ENCODE assay signal across 2 cellular contexts in the genomic region with DNA sequence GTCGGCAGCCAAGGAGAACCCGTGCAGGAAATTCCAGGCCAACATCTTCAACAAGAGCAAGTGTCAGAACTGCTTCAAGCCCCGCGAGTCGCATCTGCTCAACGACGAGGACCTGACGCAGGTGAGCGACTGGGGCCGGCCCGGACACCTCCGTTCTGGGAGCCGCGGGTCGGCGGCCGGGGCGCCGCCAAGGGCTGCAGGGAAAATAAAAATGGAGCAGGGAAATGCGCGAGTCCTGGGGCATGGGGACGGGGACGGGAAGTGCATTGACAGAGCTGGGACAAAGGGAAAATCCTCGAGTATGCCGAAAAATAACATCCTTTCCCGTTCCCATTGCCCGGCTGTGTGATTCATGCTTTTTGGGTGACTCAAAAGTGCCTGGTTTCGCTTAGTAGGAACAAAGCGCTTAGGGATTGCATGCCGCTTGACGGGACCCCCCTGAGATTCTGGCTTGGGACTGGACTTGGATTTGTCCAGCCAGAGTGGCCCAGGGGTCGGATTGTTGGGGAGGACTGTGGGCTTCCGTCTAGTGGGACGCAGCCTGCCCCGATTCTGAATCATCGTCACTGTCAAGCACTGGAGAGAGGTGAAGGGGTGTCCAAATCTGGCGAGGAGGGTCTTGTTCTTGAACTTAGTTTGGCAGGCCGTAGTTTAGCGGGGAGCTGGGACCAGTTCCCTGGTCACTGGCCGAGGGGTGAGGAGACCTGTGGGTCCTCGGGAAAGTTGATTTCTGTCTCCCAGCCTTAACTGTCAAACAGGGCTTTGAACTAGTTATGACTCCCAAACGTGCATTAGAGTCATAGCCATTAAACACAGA.
TF ChIP-seq lines count a peak whose summit lies in the region.

No MANE protein-coding gene starts in this region.

TF ChIP-seq in GM23338, 12 proteins besides CTCF, POLR2A, EP300 and RAD21 (continued from another document):
- TF ChIP-seq ETS1 (IDR thresholded peaks at IDR 0.05) = no peak
- TF ChIP-seq EZH2 (IDR thresholded peaks at IDR 0.05; ENCODE audit: low read depth, unreplicated experiment) = no peak
- TF ChIP-seq POLR2AphosphoS5 (IDR thresholded peaks at IDR 0.05; ENCODE audit: low read depth) = no peak
- no peak for TF ChIP-seq ZNF114 (CRISPR knock-in tag; IDR thresholded peaks at IDR 0.05)
- no peak for TF ChIP-seq REST (IDR thresholded peaks at IDR 0.05; ENCODE audit: unreplicated experiment)
- TF ChIP-seq NANOG (IDR thresholded peaks at IDR 0.05; ENCODE audit: borderline replicate concordance) = no peak

TF ChIP-seq in HepG2, 621 proteins besides CTCF, POLR2A, EP300 and RAD21 (continued from another document):
- TF ChIP-seq, protein P1, sequence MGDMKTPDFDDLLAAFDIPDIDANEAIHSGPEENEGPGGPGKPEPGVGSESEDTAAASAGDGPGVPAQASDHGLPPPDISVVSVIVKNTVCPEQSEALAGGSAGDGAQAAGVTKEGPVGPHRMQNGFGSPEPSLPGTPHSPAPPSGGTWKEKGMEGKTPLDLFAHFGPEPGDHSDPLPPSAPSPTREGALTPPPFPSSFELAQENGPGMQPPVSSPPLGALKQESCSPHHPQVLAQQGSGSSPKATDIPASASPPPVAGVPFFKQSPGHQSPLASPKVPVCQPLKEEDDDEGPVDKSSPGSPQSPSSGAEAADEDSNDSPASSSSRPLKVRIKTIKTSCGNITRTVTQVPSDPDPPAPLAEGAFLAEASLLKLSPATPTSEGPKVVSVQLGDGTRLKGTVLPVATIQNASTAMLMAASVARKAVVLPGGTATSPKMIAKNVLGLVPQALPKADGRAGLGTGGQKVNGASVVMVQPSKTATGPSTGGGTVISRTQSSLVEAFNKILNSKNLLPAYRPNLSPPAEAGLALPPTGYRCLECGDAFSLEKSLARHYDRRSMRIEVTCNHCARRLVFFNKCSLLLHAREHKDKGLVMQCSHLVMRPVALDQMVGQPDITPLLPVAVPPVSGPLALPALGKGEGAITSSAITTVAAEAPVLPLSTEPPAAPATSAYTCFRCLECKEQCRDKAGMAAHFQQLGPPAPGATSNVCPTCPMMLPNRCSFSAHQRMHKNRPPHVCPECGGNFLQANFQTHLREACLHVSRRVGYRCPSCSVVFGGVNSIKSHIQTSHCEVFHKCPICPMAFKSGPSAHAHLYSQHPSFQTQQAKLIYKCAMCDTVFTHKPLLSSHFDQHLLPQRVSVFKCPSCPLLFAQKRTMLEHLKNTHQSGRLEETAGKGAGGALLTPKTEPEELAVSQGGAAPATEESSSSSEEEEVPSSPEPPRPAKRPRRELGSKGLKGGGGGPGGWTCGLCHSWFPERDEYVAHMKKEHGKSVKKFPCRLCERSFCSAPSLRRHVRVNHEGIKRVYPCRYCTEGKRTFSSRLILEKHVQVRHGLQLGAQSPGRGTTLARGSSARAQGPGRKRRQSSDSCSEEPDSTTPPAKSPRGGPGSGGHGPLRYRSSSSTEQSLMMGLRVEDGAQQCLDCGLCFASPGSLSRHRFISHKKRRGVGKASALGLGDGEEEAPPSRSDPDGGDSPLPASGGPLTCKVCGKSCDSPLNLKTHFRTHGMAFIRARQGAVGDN (CRISPR knock-in tag; IDR thresholded peaks at IDR 0.05) = peak; percentile 33; the same call in 1 of the 2 replicates
- TF ChIP-seq ZNF256 (CRISPR knock-in tag; conservative IDR thresholded peaks at IDR 0.05) = no peak
- TF ChIP-seq ZNF280B (CRISPR knock-in tag; IDR thresholded peaks at IDR 0.05; ENCODE audit: borderline replicate concordance) = no peak; the same call in 1 of the 2 replicates
- peak; percentile 34; the same call in 1 of the 2 replicates for TF ChIP-seq KDM5B (CRISPR knock-in tag; IDR thresholded peaks at IDR 0.05; ENCODE audit: borderline replicate concordance)
- 0 out of 2 replicates have a peak, but pooled peaks have one; percentile 20 for TF ChIP-seq HES4 (CRISPR knock-in tag; IDR thresholded peaks at IDR 0.05; ENCODE audit: borderline replicate concordance)
- TF ChIP-seq SRSF9 (IDR thresholded peaks at IDR 0.05; ENCODE audit: borderline replicate concordance, insufficient read depth, low read depth, low read length, poor library complexity, severe bottlenecking) = no peak
- TF ChIP-seq TOE1 (CRISPR knock-in tag; IDR thresholded peaks at IDR 0.05) = no peak
- TF ChIP-seq, protein P2, sequence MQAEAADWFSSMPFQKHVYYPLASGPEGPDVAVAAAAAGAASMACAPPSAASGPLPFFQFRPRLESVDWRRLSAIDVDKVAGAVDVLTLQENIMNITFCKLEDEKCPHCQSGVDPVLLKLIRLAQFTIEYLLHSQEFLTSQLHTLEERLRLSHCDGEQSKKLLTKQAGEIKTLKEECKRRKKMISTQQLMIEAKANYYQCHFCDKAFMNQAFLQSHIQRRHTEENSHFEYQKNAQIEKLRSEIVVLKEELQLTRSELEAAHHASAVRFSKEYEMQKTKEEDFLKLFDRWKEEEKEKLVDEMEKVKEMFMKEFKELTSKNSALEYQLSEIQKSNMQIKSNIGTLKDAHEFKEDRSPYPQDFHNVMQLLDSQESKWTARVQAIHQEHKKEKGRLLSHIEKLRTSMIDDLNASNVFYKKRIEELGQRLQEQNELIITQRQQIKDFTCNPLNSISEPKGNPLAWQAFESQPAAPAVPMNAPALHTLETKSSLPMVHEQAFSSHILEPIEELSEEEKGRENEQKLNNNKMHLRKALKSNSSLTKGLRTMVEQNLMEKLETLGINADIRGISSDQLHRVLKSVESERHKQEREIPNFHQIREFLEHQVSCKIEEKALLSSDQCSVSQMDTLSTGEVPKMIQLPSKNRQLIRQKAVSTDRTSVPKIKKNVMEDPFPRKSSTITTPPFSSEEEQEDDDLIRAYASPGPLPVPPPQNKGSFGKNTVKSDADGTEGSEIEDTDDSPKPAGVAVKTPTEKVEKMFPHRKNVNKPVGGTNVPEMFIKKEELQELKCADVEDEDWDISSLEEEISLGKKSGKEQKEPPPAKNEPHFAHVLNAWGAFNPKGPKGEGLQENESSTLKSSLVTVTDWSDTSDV (CRISPR knock-in tag; IDR thresholded peaks at IDR 0.05) = 0 out of 2 replicates have a peak, but pooled peaks have one; percentile 23
- peak; percentile 34 for TF ChIP-seq HNRNPLL (IDR thresholded peaks at IDR 0.05; ENCODE audit: low read depth, low read length, poor library complexity, severe bottlenecking)
- TF ChIP-seq, protein P3, sequence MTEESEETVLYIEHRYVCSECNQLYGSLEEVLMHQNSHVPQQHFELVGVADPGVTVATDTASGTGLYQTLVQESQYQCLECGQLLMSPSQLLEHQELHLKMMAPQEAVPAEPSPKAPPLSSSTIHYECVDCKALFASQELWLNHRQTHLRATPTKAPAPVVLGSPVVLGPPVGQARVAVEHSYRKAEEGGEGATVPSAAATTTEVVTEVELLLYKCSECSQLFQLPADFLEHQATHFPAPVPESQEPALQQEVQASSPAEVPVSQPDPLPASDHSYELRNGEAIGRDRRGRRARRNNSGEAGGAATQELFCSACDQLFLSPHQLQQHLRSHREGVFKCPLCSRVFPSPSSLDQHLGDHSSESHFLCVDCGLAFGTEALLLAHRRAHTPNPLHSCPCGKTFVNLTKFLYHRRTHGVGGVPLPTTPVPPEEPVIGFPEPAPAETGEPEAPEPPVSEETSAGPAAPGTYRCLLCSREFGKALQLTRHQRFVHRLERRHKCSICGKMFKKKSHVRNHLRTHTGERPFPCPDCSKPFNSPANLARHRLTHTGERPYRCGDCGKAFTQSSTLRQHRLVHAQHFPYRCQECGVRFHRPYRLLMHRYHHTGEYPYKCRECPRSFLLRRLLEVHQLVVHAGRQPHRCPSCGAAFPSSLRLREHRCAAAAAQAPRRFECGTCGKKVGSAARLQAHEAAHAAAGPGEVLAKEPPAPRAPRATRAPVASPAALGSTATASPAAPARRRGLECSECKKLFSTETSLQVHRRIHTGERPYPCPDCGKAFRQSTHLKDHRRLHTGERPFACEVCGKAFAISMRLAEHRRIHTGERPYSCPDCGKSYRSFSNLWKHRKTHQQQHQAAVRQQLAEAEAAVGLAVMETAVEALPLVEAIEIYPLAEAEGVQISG (CRISPR knock-in tag; IDR thresholded peaks at IDR 0.05) = no peak
- no peak for TF ChIP-seq RFXAP (CRISPR knock-in tag; IDR thresholded peaks at IDR 0.05; ENCODE audit: borderline replicate concordance)
- TF ChIP-seq ZIK1 (CRISPR knock-in tag; IDR thresholded peaks at IDR 0.05; ENCODE audit: borderline replicate concordance, low read depth) = no peak
- peak; percentile 20; the same call in 1 of the 2 replicates for TF ChIP-seq SAP130 (CRISPR knock-in tag; IDR thresholded peaks at IDR 0.05; ENCODE audit: low read depth)
- no peak for TF ChIP-seq SP2 (CRISPR knock-in tag; IDR thresholded peaks at IDR 0.05)
- TF ChIP-seq ZMAT5 (CRISPR knock-in tag; IDR thresholded peaks at IDR 0.05; ENCODE audit: borderline replicate concordance, low read depth) = no peak
- peak; percentile 31; the same call in 1 of the 2 replicates for TF ChIP-seq PHF8 (CRISPR knock-in tag; IDR thresholded peaks at IDR 0.05)
- TF ChIP-seq ZFY (CRISPR knock-in tag; IDR thresholded peaks at IDR 0.05) = no peak
